8 cellular contexts compared by ENCODE assay signal in genomic region chr11:129143335-129143734, GRCh38. TPM values are rescaled to one million over a fixed set of nuclear protein-coding genes. Genes with fewer than 3 reads are reported as not detected.
A peak's percentile ranks its signal among the peaks of the same experiment; 100 is the strongest.
DNase-seq lines count a peak whose midpoint lies in the region; ATAC-seq and TF ChIP-seq lines count a peak whose summit lies in the region.

No MANE protein-coding gene starts in this region.

- TF ChIP-seq CTCF in AG09319 (IDR thresholded peaks at IDR 0.05; ENCODE audit: low read depth, low read length), result no peak

- peak; percentile 89 for DNase-seq in AG09319 (ENCODE audit: extremely low read depth, low read depth)
- peak; percentile 100 for DNase-seq in NCI-H460 (ENCODE audit: extremely low read depth, low read depth)
- peak; percentile 70 for DNase-seq in epidermal melanocyte (ENCODE audit: insufficient read length, low spot score)
- peak; percentile 97 for DNase-seq in myocyte (ENCODE audit: low read depth)
- DNase-seq in NCI-H2081 (lab: John Stamatoyannopoulos, UW), result no peak
- no peak for DNase-seq in NCI-H146 treated with DMSO at 0.1 percent for 48 hours (lab: John Stamatoyannopoulos, UW; ENCODE audit: unreplicated experiment)
- DNase-seq in activated CD8-positive, alpha-beta memory T cell treated with anti-CD3 and anti-CD28 coated beads, Interleukin-2, amount 50 U/mL, for 48 hours, result no peak

- ATAC-seq in HG02870 (IDR thresholded peaks at IDR 0.05; ENCODE audit: unreplicated experiment), result no peak

RNA-seq across cellular contexts. Expression of gene ARHGAP32, which starts 48.8 kb away (rescaled TPM):
- 10.7 and 12.4 TPM in 2 replicates for total RNA-seq in NCI-H460 (2014; rRNA removed; shearing (Covaris generic))
- 4.6 and 6.7 TPM in 2 replicates for polyA plus RNA-seq in NCI-H460 (2014; cell fraction: nucleus; rRNA removed)
- total RNA-seq in myocyte, result 10.2 and 10.4 TPM in 2 replicates
- polyA plus RNA-seq in myocyte (2012), result 6.7 TPM

Comparison
In these comparisons a context has a peak if more than half of its experiments do, and no peak if none do; other contexts are left out.
1. DNase-seq: peak in AG09319 (single experiment), NCI-H460 (single experiment), epidermal melanocyte (single experiment) and myocyte (single experiment); none in NCI-H2081 (0 of 2), NCI-H146 treated with DMSO at 0.1 percent for 48 hours (single experiment) and activated CD8-positive, alpha-beta memory T cell treated with anti-CD3 and anti-CD28 coated beads, Interleukin-2, amount 50 U/mL, for 48 hours (single experiment).